12 cellular contexts compared by ENCODE assay signal in the genomic region with DNA sequence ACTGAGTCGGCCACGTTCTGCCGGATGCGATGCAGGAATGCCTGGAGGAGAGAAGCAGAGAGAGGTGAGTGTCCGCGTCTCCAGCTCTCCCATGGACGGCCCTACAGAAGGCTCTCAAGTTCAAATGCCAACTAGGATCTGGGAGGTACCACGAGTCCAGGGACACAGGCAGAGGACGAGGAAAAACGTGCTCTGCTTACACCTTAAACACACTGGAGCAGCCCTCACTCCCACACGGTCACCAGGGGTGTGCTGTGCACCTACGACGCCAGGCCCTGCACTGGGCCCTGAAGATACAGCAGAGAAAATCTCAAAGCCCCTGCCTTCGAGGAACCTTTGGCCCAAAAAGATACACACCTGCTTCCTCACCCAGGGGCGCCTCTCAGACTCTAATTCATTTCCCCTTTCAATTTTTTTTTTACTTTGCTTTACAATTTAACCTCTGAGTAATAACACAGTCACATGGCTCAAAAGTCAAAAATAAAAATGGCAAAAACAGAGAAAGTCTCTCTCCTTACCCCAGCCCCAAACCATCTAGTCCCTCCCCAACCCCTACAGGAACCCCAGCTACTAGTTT.
A peak's percentile ranks its signal among the peaks of the same experiment; 100 is the strongest.
DNase-seq lines count a peak whose midpoint lies in the region; ATAC-seq and TF ChIP-seq lines count a peak whose summit lies in the region.
"Had no signal": no experiment of that assay in that cellular context is flagged by ENCODE, and none has a peak within 500 bp of the region (broad histone marks: within the 10 kb centered on the region; RNA-seq: fewer than 3 reads in every experiment).

No MANE protein-coding gene starts in this region.

- peaks cover 7 to 17% of the 10 kb centered on the region in 2 donors for H3K36me3 Mint-ChIP-seq in activated T-cell treated with anti-CD3 and anti-CD28 coated beads, Interleukin-2, amount 50 U/mL, for 72 hours (ENCODE audit: insufficient read depth in 2 of 2)

- peak overlapping the region in 1 of 2 donors; percentile 14 for H3K4me3 Mint-ChIP-seq in activated T-cell treated with anti-CD3 and anti-CD28 coated beads, Interleukin-2, amount 50 U/mL, for 72 hours

- DNase-seq in activated T-cell treated with anti-CD3 and anti-CD28 coated beads, Interleukin-2, amount 50 U/mL, for 72 hours = no peak
- DNase-seq in activated T-cell treated with anti-CD3 and anti-CD28 coated beads, Interleukin-2, amount 50 U/mL, for 1 hour = no peak
- DNase-seq in SK-N-MC (ENCODE audit: low read depth, low spot score) (no peak), spleen (no peak), psoas muscle (no peak), nucleus accumbens (lab: John Stamatoyannopoulos, UW) (no peak)
- DNase-seq: activated CD4-positive, alpha-beta T cell treated with anti-CD3 and anti-CD28 coated beads, Interleukin-2, amount 50 U/mL, for 1 hour; DMS 273 treated with DMSO at 0.1 percent for 48 hours had no signal

- H3K9me3 Mint-ChIP-seq in activated T-cell treated with anti-CD3 and anti-CD28 coated beads, Interleukin-2, amount 50 U/mL, for 72 hours = peaks cover 0 to 4% of the 10 kb centered on the region in 2 donors

- no peak overlapping the region for H3K9ac ChIP-seq in SK-N-MC (ENCODE audit: insufficient read length)

- H3K27me3 ChIP-seq in spleen (replicated peaks in 1 of 7) = no peaks in the 10 kb centered on the region
- H3K27me3 ChIP-seq in psoas muscle (ENCODE audit: insufficient read depth in 3 of 3, low read length in 2 of 3) = no peaks in the 10 kb centered on the region

- no peak for TF ChIP-seq POLR2A in spleen (IDR thresholded peaks at IDR 0.05)

- H3K9me3 ChIP-seq in SK-N-MC (ENCODE audit: low read depth, low read length) (no peaks in the 10 kb centered on the region), spleen (no peaks in the 10 kb centered on the region), psoas muscle (no peaks in the 10 kb centered on the region)

- peak overlapping the region; percentile 2; the same call in 1 of the 2 replicates for H3K27ac ChIP-seq in SK-N-MC
- peak overlapping the region; percentile 98 for H3K27ac ChIP-seq in cingulate gyrus (ENCODE audit: low read depth, low read length)
- peak overlapping the region in 6 of 8 donors; percentile 6 to 54 (median 38) for H3K27ac ChIP-seq in spleen
- H3K27ac ChIP-seq in psoas muscle = no peak overlapping the region

- no peak for TF ChIP-seq CTCF in spleen (IDR thresholded peaks at IDR 0.05 in 8 of 11, conservative IDR thresholded peaks at IDR 0.05 in 3 of 11)
- no peak for TF ChIP-seq CTCF in psoas muscle (IDR thresholded peaks at IDR 0.05)

- H3K36me3 ChIP-seq in SK-N-MC (ENCODE audit: insufficient read depth, low read length) (peaks cover 27% of the 10 kb centered on the region), spleen (peaks cover 0 to 52% (median 24%) of the 10 kb centered on the region in 6 donors), psoas muscle (ENCODE audit: insufficient read depth in 1 of 2, low read depth in 1 of 2) (peaks cover 0 to 6% of the 10 kb centered on the region in 2 donors)

- no peaks in the 10 kb centered on the region for H3K27me3 Mint-ChIP-seq in activated T-cell treated with anti-CD3 and anti-CD28 coated beads, Interleukin-2, amount 50 U/mL, for 72 hours (ENCODE audit: low read depth)

- intact Hi-C loops in spleen (cut with DNase I; ENCODE audit: low total_unique reads) = no loop called here
- intact Hi-C loops in psoas muscle (cut with DNase I) = no loop called here

- WGBS in spleen, 5 donors = 68 to 78% (median 75%) methylated on average over 14 to 15 of the region's 15 CpGs
- WGBS in psoas muscle, 3 donors = 77 to 86% (median 83%) methylated on average over 15 of the region's 15 CpGs

- peaks cover 23 to 86% (median 60%) of the 10 kb centered on the region in 6 donors for H3K4me1 ChIP-seq in spleen
- H3K4me1 ChIP-seq in psoas muscle = peaks cover 13% of the 10 kb centered on the region

- no peak overlapping the region for H3K4me3 ChIP-seq in SK-N-MC
- no peak overlapping the region for H3K4me3 ChIP-seq in spleen
- no peak overlapping the region for H3K4me3 ChIP-seq in psoas muscle
- H3K4me3 ChIP-seq: coronary artery had no signal

- H3K27ac Mint-ChIP-seq in activated T-cell treated with anti-CD3 and anti-CD28 coated beads, Interleukin-2, amount 50 U/mL, for 72 hours = peak overlapping the region; percentile 64

- H3K4me1 Mint-ChIP-seq in activated T-cell treated with anti-CD3 and anti-CD28 coated beads, Interleukin-2, amount 50 U/mL, for 72 hours (ENCODE audit: low read depth) = peaks cover 53% of the 10 kb centered on the region

- ATAC-seq in activated T-cell treated with anti-CD3 and anti-CD28 coated beads, Interleukin-2, amount 50 U/mL, for 72 hours (replicated peaks in 1 of 2) = peak in 1 of 2 donors; percentile 22
- ATAC-seq in psoas muscle (no peak), HG03378 (IDR thresholded peaks at IDR 0.05; ENCODE audit: unreplicated experiment) (no peak)
- ATAC-seq: SK-N-SH treated with all-trans-retinoic acid at 6 μM for 48 hours had no signal
